Comparison of ENCODE assay signal across 1 cellular context in genomic region chr6:99882151-99882702, GRCh38.
TF ChIP-seq lines count a peak whose summit lies in the region.

No MANE protein-coding gene starts in this region.

TF ChIP-seq in GM23338, 12 proteins besides CTCF, POLR2A, EP300 and RAD21 (continued from another document):
- TF ChIP-seq REST (IDR thresholded peaks at IDR 0.05; ENCODE audit: unreplicated experiment): no peak
- no peak for TF ChIP-seq ZNF462 (CRISPR knock-in tag; IDR thresholded peaks at IDR 0.05)
